In the genomic region with DNA sequence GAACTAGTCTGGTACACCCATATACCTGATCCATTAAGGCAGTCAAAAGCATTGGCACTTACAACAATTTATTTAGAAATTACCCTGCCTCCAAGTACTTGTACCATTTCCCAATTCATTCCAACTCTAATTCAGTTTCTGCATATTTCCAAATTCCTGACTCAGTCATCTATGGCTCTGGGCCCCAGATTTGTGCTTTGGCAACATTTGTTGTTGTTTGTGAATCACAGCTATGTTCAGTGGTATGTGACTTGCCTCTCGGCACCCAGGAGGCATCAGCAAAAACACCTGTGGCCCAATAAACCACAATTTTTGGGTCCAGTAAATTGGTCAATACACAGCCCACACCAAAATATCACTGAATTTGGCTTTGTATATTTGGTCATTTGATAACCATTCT, we compare ENCODE assay signal across 24 cellular contexts.
DNase-seq lines count a peak whose midpoint lies in the region; ATAC-seq and TF ChIP-seq lines count a peak whose summit lies in the region.
"Had no signal": no experiment of that assay in that cellular context is flagged by ENCODE, and none has a peak within 500 bp of the region (broad histone marks: within the 10 kb centered on the region; RNA-seq: fewer than 3 reads in every experiment).

No MANE protein-coding gene starts in this region.

- TF ChIP-seq POLR2A in body of pancreas (IDR thresholded peaks at IDR 0.05) (no peak), thyroid gland (IDR thresholded peaks at IDR 0.05) (no peak)

- TF ChIP-seq CTCF in body of pancreas (IDR thresholded peaks at IDR 0.05) (no peak), fibroblast of villous mesenchyme (IDR thresholded peaks at IDR 0.05; ENCODE audit: insufficient read depth, low read depth, low read length) (no peak), thyroid gland (IDR thresholded peaks at IDR 0.05) (no peak), GM13977 (IDR thresholded peaks at IDR 0.05; ENCODE audit: extremely low read depth, insufficient read depth, missing control alignments) (no peak)

- H3K4me1 ChIP-seq in body of pancreas (no peaks in the 10 kb centered on the region), thyroid gland (peaks cover 3 to 11% of the 10 kb centered on the region in 2 donors)
- H3K4me1 ChIP-seq: uterus had no signal

- H3K36me3 ChIP-seq in body of pancreas (replicated peaks in 1 of 2; ENCODE audit: insufficient read depth in 1 of 2, low read depth in 2 of 2): no peaks in the 10 kb centered on the region
- no peaks in the 10 kb centered on the region for H3K36me3 ChIP-seq in thyroid gland
- H3K36me3 ChIP-seq: ascending aorta, esophagus squamous epithelium, heart right ventricle, left ventricle myocardium inferior, uterus, WERI-Rb-1 had no signal

- H3K9me3 ChIP-seq in body of pancreas: no peaks in the 10 kb centered on the region
- H3K9me3 ChIP-seq in thyroid gland: no peaks in the 10 kb centered on the region
- H3K9me3 ChIP-seq: ascending aorta, esophagus squamous epithelium, heart right ventricle, left ventricle myocardium inferior, mucosa of descending colon, uterus had no signal

- H3K4me3 ChIP-seq in body of pancreas (no peak overlapping the region), fibroblast of villous mesenchyme (ENCODE audit: low read depth, low read length) (no peak overlapping the region), thyroid gland (replicated peaks in 1 of 3) (no peak overlapping the region)
- H3K4me3 ChIP-seq: ascending aorta, esophagus squamous epithelium, heart right ventricle, left ventricle myocardium inferior, mucosa of descending colon, uterus had no signal

- WGBS in body of pancreas, 2 donors: 67% methylated on average over 1 of the region's 1 CpG
- WGBS in thyroid gland, 2 donors: 20 to 40% methylated on average over 1 of the region's 1 CpG

- peak; percentile 18 for ATAC-seq in body of pancreas
- ATAC-seq in HG03378 (IDR thresholded peaks at IDR 0.05; ENCODE audit: unreplicated experiment): no peak
- ATAC-seq: activated CD8-positive, alpha-beta memory T cell treated with anti-CD3 and anti-CD28 coated beads, Interleukin-2, amount 10 ng/mL, durations not matched to agents 7 days and 5 days; mucosa of descending colon had no signal

- in situ Hi-C loops in GM13977 (cut with MboI; ENCODE audit: low pct_unique_long_range_greater_than_20kb, low sequenced_read_pairs, unreplicated experiment): no loop called here

- intact Hi-C loops in body of pancreas (cut with DNase I): no loop called here
- intact Hi-C loops in thyroid gland (cut with DNase I): no loop called here

- H3K27ac ChIP-seq in body of pancreas: no peak overlapping the region
- H3K27ac ChIP-seq in thyroid gland: peak overlapping the region in 2 of 3 donors; percentile 52 to 65
- H3K27ac ChIP-seq: ascending aorta, esophagus squamous epithelium, heart right ventricle, left ventricle myocardium inferior, uterus, WERI-Rb-1 had no signal

- H3K27me3 ChIP-seq in body of pancreas: no peaks in the 10 kb centered on the region
- no peaks in the 10 kb centered on the region for H3K27me3 ChIP-seq in thyroid gland
- H3K27me3 ChIP-seq: ascending aorta, esophagus squamous epithelium, heart right ventricle, uterus had no signal

- DNase-seq in GM04504 (ENCODE audit: low read depth) (peak; percentile 41), body of pancreas (peak in 2 of 4 donors; percentile 7 to 14), fibroblast of villous mesenchyme (ENCODE audit: low read depth) (peak; percentile 21), thyroid gland (peak; percentile 31 to 52), GM13977 (ENCODE audit: low spot score) (no peak)
- DNase-seq in activated naive CD4-positive, alpha-beta T cell treated with anti-CD3 and anti-CD28 coated beads, Interleukin-2, amount 50 U/mL, for 16 hours: no peak
- DNase-seq: activated CD4-positive, alpha-beta T cell treated with anti-CD3 and anti-CD28 coated beads, Interleukin-2, amount 10 ng/mL, durations not matched to agents 7 days and 5 days; activated CD8-positive, alpha-beta memory T cell treated with anti-CD3 and anti-CD28 coated beads, Interleukin-2, amount 10 ng/mL, durations not matched to agents 7 days and 5 days; AML-193; effector CD8-positive, alpha-beta T cell; esophagus squamous epithelium; heart right ventricle; IMR-90; left ventricle myocardium inferior; mucosa of descending colon; NCI-H1436; NCI-H2171; NCI-H526; stimulated activated CD4-positive, alpha-beta T cell treated with anti-CD3 and anti-CD28 coated beads, Interleukin-1b, Interleukin-23, amount 100 ng/mL, for 48 hours; T-helper 2 cell; uterus; WERI-Rb-1 had no signal

Comparison
In these comparisons a context has a peak if more than half of its experiments do, and no peak if none do; other contexts are left out.
1. DNase-seq: peak in GM04504 (single experiment), fibroblast of villous mesenchyme (single experiment) and thyroid gland (2 of 2); none in GM13977 (single experiment) and activated naive CD4-positive, alpha-beta T cell treated with anti-CD3 and anti-CD28 coated beads, Interleukin-2, amount 50 U/mL, for 16 hours (single experiment).
2. H3K27ac ChIP-seq: peak in thyroid gland (2 of 3); none in body of pancreas (0 of 4).